In the genomic region with DNA sequence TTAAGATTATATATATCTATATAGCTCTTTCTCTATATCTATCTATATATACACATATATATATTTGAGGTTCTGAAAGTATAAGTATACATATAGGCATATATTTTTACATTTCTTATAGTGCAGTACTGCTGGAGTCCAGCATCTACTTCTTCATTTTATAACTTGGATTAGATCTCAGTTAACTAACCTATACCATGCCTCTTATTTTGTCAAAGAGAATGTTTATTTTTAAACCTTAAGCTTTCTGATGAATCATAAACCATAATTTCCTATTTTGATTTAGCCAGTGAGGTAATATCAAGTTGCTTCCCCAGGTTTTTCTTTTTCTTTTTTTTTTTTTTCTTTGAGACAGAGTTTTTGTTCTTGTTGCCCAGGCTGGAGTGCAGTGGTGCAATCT, we compare ENCODE assay signal across 24 cellular contexts.
"Had no signal": no experiment of that assay in that cellular context is flagged by ENCODE, and none has a peak within 500 bp of the region (broad histone marks: within the 10 kb centered on the region; RNA-seq: fewer than 3 reads in every experiment).

No MANE protein-coding gene starts in this region.

- ATAC-seq: effector memory CD8-positive, alpha-beta T cell; left ventricle myocardium superior; lower lobe of right lung; naive thymus-derived CD8-positive, alpha-beta T cell; right lobe of liver; stimulated activated memory B cell treated with anti-CD40 and anti-IgM and Interleukin-4, amounts not matched to agents 10 μg/mL and 1 μg/mL and 100 μg/mL, for 72 hours; stimulated activated naive CD8-positive, alpha-beta T cell treated with anti-CD3 and anti-CD28 coated beads, Interleukin-15, Interleukin-2, amounts not matched to agents 100 U/mL and 50 U/mL, for 24 hours had no signal

- H3K27me3 ChIP-seq: esophagus squamous epithelium, right lobe of liver, testis, tibial artery had no signal

- H3K27me3 Mint-ChIP-seq: effector memory CD8-positive, alpha-beta T cell; naive thymus-derived CD8-positive, alpha-beta T cell; progenitor cell of endocrine pancreas; stimulated activated memory B cell treated with anti-CD40 and anti-IgM and Interleukin-4, amounts not matched to agents 10 μg/mL and 1 μg/mL and 100 μg/mL, for 72 hours had no signal

- H3K4me1 ChIP-seq: esophagus squamous epithelium, lower lobe of right lung, parathyroid adenoma, right lobe of liver, testis, tibial artery had no signal

- DNase-seq: cortex of kidney; effector memory CD8-positive, alpha-beta T cell; erythroblast; esophagus squamous epithelium; foreskin melanocyte; glutamatergic neuron; hypothalamus; immature natural killer cell; left ventricle myocardium superior; lower lobe of right lung; naive thymus-derived CD8-positive, alpha-beta T cell; nephron progenitor cell; occipital lobe; right lobe of liver; stimulated activated CD4-positive, alpha-beta T cell treated with anti-CD3 and anti-CD28 coated beads, Interleukin-2, amount 100 ng/mL, for 24 hours; stimulated activated CD4-positive, alpha-beta T cell treated with anti-CD3 and anti-CD28 coated beads, Interleukin-4, amount 100 ng/mL, for 4 hours; stimulated activated naive CD8-positive, alpha-beta T cell treated with anti-CD3 and anti-CD28 coated beads, Interleukin-15, Interleukin-2, amounts not matched to agents 100 U/mL and 50 U/mL, for 24 hours; substantia nigra; testis; tibial artery had no signal

- H3K4me1 Mint-ChIP-seq: naive thymus-derived CD8-positive, alpha-beta T cell; nephron progenitor cell; stimulated activated memory B cell treated with anti-CD40 and anti-IgM and Interleukin-4, amounts not matched to agents 10 μg/mL and 1 μg/mL and 100 μg/mL, for 72 hours had no signal

- H3K4me3 ChIP-seq: esophagus squamous epithelium, lower lobe of right lung, right lobe of liver, testis, tibial artery had no signal

- H3K4me3 Mint-ChIP-seq: effector memory CD8-positive, alpha-beta T cell; immature natural killer cell; naive thymus-derived CD8-positive, alpha-beta T cell; nephron progenitor cell; stimulated activated memory B cell treated with anti-CD40 and anti-IgM and Interleukin-4, amounts not matched to agents 10 μg/mL and 1 μg/mL and 100 μg/mL, for 72 hours; type B pancreatic cell had no signal

- H3K27ac ChIP-seq: esophagus squamous epithelium, lower lobe of right lung, parathyroid adenoma, right lobe of liver, testis, tibial artery had no signal

- H2AFZ ChIP-seq: parathyroid adenoma had no signal

- H3K9ac ChIP-seq: parathyroid adenoma had no signal

- H3K79me2 ChIP-seq: parathyroid adenoma had no signal

- H3K27ac Mint-ChIP-seq: effector memory CD8-positive, alpha-beta T cell; immature natural killer cell; naive thymus-derived CD8-positive, alpha-beta T cell; nephron progenitor cell; progenitor cell of endocrine pancreas; stimulated activated memory B cell treated with anti-CD40 and anti-IgM and Interleukin-4, amounts not matched to agents 10 μg/mL and 1 μg/mL and 100 μg/mL, for 72 hours; type B pancreatic cell had no signal
